Comparison of ENCODE assay signal across 1 cellular context in genomic region chr12:113831486-113831885, GRCh38.
TF ChIP-seq lines count a peak whose summit lies in the region.

No MANE protein-coding gene starts in this region.

TF ChIP-seq in WTC11, 78 proteins besides CTCF, POLR2A, EP300 and RAD21:
- TF ChIP-seq KAT7 (CRISPR knock-in tag; IDR thresholded peaks at IDR 0.05; ENCODE audit: borderline replicate concordance) (no peak), TEAD1 (CRISPR knock-in tag; IDR thresholded peaks at IDR 0.05) (no peak), SOX15 (CRISPR knock-in tag; IDR thresholded peaks at IDR 0.05) (no peak), SP1 (CRISPR knock-in tag; conservative IDR thresholded peaks at IDR 0.05) (no peak), ZNF416 (CRISPR knock-in tag; IDR thresholded peaks at IDR 0.05) (no peak), ZNF396 (CRISPR knock-in tag; IDR thresholded peaks at IDR 0.05; ENCODE audit: borderline replicate concordance) (no peak), NFYB (CRISPR knock-in tag; conservative IDR thresholded peaks at IDR 0.05; ENCODE audit: low read depth) (no peak), MAX (CRISPR knock-in tag; IDR thresholded peaks at IDR 0.05) (no peak), MXD4 (CRISPR knock-in tag; IDR thresholded peaks at IDR 0.05; ENCODE audit: borderline replicate concordance) (no peak), AFF4 (CRISPR knock-in tag; IDR thresholded peaks at IDR 0.05; ENCODE audit: borderline replicate concordance) (no peak), CREM (CRISPR knock-in tag; IDR thresholded peaks at IDR 0.05) (no peak), JAZF1 (CRISPR knock-in tag; IDR thresholded peaks at IDR 0.05) (no peak)
